Comparison of ENCODE assay signal across 8 cellular contexts in genomic region chr5:96661101-96661840, GRCh38. TPM values are rescaled to one million over a fixed set of nuclear protein-coding genes. Genes with fewer than 3 reads are reported as not detected.
DNase-seq lines count a peak whose midpoint lies in the region; ATAC-seq and TF ChIP-seq lines count a peak whose summit lies in the region.

No MANE protein-coding gene starts in this region.

- peak; percentile 54 for DNase-seq in Ammon's horn (ENCODE audit: low spot score)
- peak; percentile 23 for DNase-seq in HuH-7 (ENCODE audit: low spot score)
- peak; percentile 42 for DNase-seq in activated CD4-positive, alpha-beta T cell treated with anti-CD3 and anti-CD28 coated beads for 48 hours
- peak; percentile 12 to 35 (median 15) for DNase-seq in effector memory CD4-positive, alpha-beta T cell
- DNase-seq in mesothelial cell of epicardium (ENCODE audit: low spot score in 2 of 2, unreplicated experiment in 2 of 2) = no peak
- DNase-seq in substantia nigra (lab: John Stamatoyannopoulos, UW) = peak in 6 of 49 donors; percentile 7 to 59 (median 27)
- DNase-seq in LoVo (ENCODE audit: low spot score) = no peak

- no peaks in the 10 kb centered on the region for H3K9me3 Mint-ChIP-seq in mesothelial cell of epicardium

- H3K4me1 ChIP-seq in effector memory CD4-positive, alpha-beta T cell (ENCODE audit: control insufficient read depth, insufficient read depth, low read length, poor library complexity, severe bottlenecking) = peaks cover 29% of the 10 kb centered on the region

- no peaks in the 10 kb centered on the region for H3K36me3 Mint-ChIP-seq in mesothelial cell of epicardium

- peaks cover 33% of the 10 kb centered on the region for H3K4me1 Mint-ChIP-seq in mesothelial cell of epicardium

- peak; percentile 37 for ATAC-seq in GM19395 (IDR thresholded peaks at IDR 0.05; ENCODE audit: unreplicated experiment)

- peak overlapping the region; percentile 96 for H3K27ac Mint-ChIP-seq in mesothelial cell of epicardium

- no peak for TF ChIP-seq CTCF in mesothelial cell of epicardium (IDR thresholded peaks at IDR 0.05; ENCODE audit: unreplicated experiment)

- H3K27me3 ChIP-seq in effector memory CD4-positive, alpha-beta T cell (replicated peaks; ENCODE audit: control insufficient read depth, insufficient read depth, low read length, poor library complexity, severe bottlenecking) = no peaks in the 10 kb centered on the region

- no peaks in the 10 kb centered on the region for H3K9me3 ChIP-seq in effector memory CD4-positive, alpha-beta T cell (ENCODE audit: control insufficient read depth, low read length)

- H3K27me3 Mint-ChIP-seq in mesothelial cell of epicardium (ENCODE audit: low read depth) = peaks cover 9% of the 10 kb centered on the region

- peak overlapping the region; percentile 78 for H3K4me3 ChIP-seq in effector memory CD4-positive, alpha-beta T cell (ENCODE audit: insufficient read depth, low read depth, low read length, poor library complexity, severe bottlenecking)

- H3K4me3 Mint-ChIP-seq in mesothelial cell of epicardium = peak overlapping the region; percentile 89

- H3K27ac ChIP-seq in effector memory CD4-positive, alpha-beta T cell (ENCODE audit: insufficient read depth, low read length, poor library complexity, severe bottlenecking) = peak overlapping the region; percentile 91
- H3K27ac ChIP-seq in substantia nigra (ENCODE audit: low read depth, low read length, poor library complexity, severe bottlenecking) = peak overlapping the region; percentile 88

- H3K36me3 ChIP-seq in effector memory CD4-positive, alpha-beta T cell (ENCODE audit: control insufficient read depth, insufficient read depth, low read length) = no peaks in the 10 kb centered on the region

RNA-seq across cellular contexts. Expression of gene CAST, which starts 0.9 kb away (rescaled TPM):
- 126 to 133 TPM (median 132 TPM) in 3 replicates for total RNA-seq in mesothelial cell of epicardium

Comparison
In these comparisons a context has a peak if more than half of its experiments do, and no peak if none do; other contexts are left out.
1. DNase-seq: peak in Ammon's horn (single experiment), HuH-7 (single experiment), activated CD4-positive, alpha-beta T cell treated with anti-CD3 and anti-CD28 coated beads for 48 hours (single experiment) and effector memory CD4-positive, alpha-beta T cell (3 of 3); none in mesothelial cell of epicardium (0 of 2) and LoVo (single experiment).